19 cellular contexts compared by ENCODE assay signal in the genomic region with DNA sequence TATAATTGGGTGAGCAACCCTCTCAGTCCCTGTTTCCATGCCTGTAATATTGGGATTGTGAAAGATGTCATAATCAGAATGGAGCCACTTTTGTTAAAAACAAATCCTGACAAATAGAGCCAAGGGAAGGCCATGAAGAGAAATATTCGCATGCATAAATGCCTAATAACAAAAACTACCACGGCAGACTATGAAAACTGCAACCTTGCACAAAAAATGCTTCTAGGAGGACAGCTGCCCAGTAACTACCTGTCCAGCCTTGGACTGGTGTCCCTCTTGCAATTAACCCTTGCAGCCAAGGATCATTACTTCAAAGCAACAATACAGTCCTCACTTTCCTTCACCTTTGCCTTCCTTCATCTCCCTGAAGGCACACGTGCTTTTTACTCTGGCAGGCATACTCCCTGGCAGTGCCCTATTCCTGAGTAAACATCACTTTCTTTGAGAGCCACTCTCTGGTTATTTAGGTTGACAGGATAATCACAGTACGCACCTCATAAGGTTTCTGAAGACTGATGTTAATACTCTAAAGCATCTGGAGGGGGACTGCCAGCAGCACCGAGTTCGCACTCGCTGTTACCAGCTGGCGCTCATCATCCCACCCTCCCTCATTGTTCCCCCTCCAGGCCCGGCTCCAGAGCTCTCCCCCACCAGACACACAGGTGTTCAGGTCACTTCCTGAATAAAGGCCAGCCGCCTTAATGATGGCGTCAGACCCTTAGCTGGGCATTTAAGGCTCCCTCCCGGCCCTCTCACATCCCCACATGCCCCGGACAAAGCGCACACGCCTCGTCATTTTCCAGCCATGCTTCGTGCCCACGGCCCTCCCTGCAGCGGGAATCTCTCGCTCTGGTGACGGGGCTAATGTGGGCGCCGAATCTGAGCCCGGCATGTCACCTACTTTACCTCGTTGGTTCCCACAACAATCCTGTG.
DNase-seq lines count a peak whose midpoint lies in the region; ATAC-seq and TF ChIP-seq lines count a peak whose summit lies in the region.
"Had no signal": no experiment of that assay in that cellular context is flagged by ENCODE, and none has a peak within 500 bp of the region (broad histone marks: within the 10 kb centered on the region; RNA-seq: fewer than 3 reads in every experiment).

No MANE protein-coding gene starts in this region.

- no peaks in the 10 kb centered on the region for H3K9me3 ChIP-seq in subcutaneous abdominal adipose tissue (ENCODE audit: control insufficient read depth in 5 of 5, low read length in 5 of 5)

- H3K4me1 ChIP-seq in subcutaneous abdominal adipose tissue (ENCODE audit: control insufficient read depth in 5 of 5, insufficient read depth in 5 of 5, low read length in 5 of 5): peaks cover 8 to 73% (median 64%) of the 10 kb centered on the region in 5 donors

- DNase-seq in DMS79 (lab: John Stamatoyannopoulos, UW): peak; percentile 69
- DNase-seq in NCI-H1417 (lab: John Stamatoyannopoulos, UW): peak; percentile 46 to 88 (median 66)
- DNase-seq in coronary artery (ENCODE audit: low spot score): no peak
- DNase-seq in stimulated activated CD4-positive, alpha-beta T cell treated with anti-CD3 and anti-CD28 coated beads, Interleukin-4, amount 100 ng/mL, for 1 hour: no peak
- DNase-seq: activated CD4-positive, alpha-beta T cell treated with anti-CD3 and anti-CD28 coated beads, Interleukin-2, amount 50 U/mL, for 48 hours; activated naive CD8-positive, alpha-beta T cell treated with anti-CD3 and anti-CD28 coated beads, Interleukin-2, amount 10 ng/mL, durations not matched to agents 7 days and 5 days; activated T-cell treated with anti-CD3 and anti-CD28 coated beads, Interleukin-2, amount 50 U/mL, for 24 hours; brain microvascular endothelial cell; GDM1; HFFc6; NCI-H2081 treated with DMSO at 0.1 percent for 48 hours; NK-92 treated with Interleukin-12 subunit alpha and Interleukin-12 subunit beta, amount 100 ng/mL, for 24 hours; Right ventricle myocardium superior; T-helper 1 cell had no signal

- H3K4me3 ChIP-seq in coronary artery: no peak overlapping the region
- H3K4me3 ChIP-seq in subcutaneous abdominal adipose tissue (ENCODE audit: low read depth in 1 of 5, low read length in 5 of 5): no peak overlapping the region
- H3K4me3 ChIP-seq: GM12878 had no signal

- no peaks in the 10 kb centered on the region for H3K27me3 ChIP-seq in subcutaneous abdominal adipose tissue (ENCODE audit: control insufficient read depth in 5 of 5, insufficient read depth in 4 of 5, low read length in 5 of 5)
- H3K27me3 ChIP-seq: brain microvascular endothelial cell had no signal

- peak overlapping the region in 1 of 5 donors; percentile 14 for H3K9ac ChIP-seq in subcutaneous abdominal adipose tissue (ENCODE audit: low read length in 5 of 5)

- no peak for ATAC-seq in HG03025 (IDR thresholded peaks at IDR 0.05; ENCODE audit: low FRiP score, unreplicated experiment)
- no peak for ATAC-seq in GM18511 (IDR thresholded peaks at IDR 0.05; ENCODE audit: unreplicated experiment)
- ATAC-seq: esophagus mucosa, GM12878 had no signal

- H3K27ac ChIP-seq in coronary artery (peak overlapping the region; percentile 26 to 91), subcutaneous abdominal adipose tissue (ENCODE audit: low read depth, low read length) (peak overlapping the region; percentile 35)
- H3K27ac ChIP-seq: brain microvascular endothelial cell had no signal

- TF ChIP-seq CTCF in coronary artery (IDR thresholded peaks at IDR 0.05): no peak

- peaks cover 0 to 5% (median 2%) of the 10 kb centered on the region in 5 donors for H3K36me3 ChIP-seq in subcutaneous abdominal adipose tissue (ENCODE audit: control insufficient read depth in 5 of 5, insufficient read depth in 5 of 5, low read length in 5 of 5)
- H3K36me3 ChIP-seq: brain microvascular endothelial cell had no signal

Comparison
In these comparisons a context has a peak if more than half of its experiments do, and no peak if none do; other contexts are left out.
1. DNase-seq: peak in DMS79 (single experiment) and NCI-H1417 (3 of 3); none in coronary artery (single experiment) and stimulated activated CD4-positive, alpha-beta T cell treated with anti-CD3 and anti-CD28 coated beads, Interleukin-4, amount 100 ng/mL, for 1 hour (single experiment).